In the genomic region with DNA sequence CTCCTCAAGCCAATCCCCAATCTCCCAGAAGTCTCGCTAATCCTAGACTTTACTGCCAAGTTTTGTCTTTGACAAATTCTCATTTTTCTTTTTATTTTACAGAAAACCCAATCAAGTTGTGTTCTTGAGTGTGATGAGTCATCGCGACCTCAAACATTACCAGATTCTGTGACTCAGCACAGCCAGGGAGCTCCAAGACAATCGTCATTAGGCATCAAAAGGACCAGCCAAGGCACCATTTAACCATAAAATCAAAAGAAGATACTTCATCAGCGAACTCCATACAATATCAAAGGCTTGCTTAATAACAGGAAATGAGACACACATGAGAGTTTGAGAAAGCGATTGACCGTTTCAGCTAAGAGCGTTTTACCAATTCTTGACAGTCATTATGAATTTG, we compare ENCODE assay signal across 9 cellular contexts.
DNase-seq lines count a peak whose midpoint lies in the region; ATAC-seq and TF ChIP-seq lines count a peak whose summit lies in the region.
"Had no signal": no experiment of that assay in that cellular context is flagged by ENCODE, and none has a peak within 500 bp of the region (broad histone marks: within the 10 kb centered on the region; RNA-seq: fewer than 3 reads in every experiment).

No MANE protein-coding gene starts in this region.

- no peak for ATAC-seq in GM18867 (IDR thresholded peaks at IDR 0.05; ENCODE audit: unreplicated experiment)

- TF ChIP-seq CTCF in retinal pigment epithelial cell (conservative IDR thresholded peaks at IDR 0.05; ENCODE audit: low read depth, low read length): no peak

- DNase-seq in ELR (ENCODE audit: low read depth) (peak; percentile 97), OCI-M1 (lab: John Stamatoyannopoulos, UW) (peak; percentile 4), dermis blood vessel endothelial cell (peak; percentile 14), retinal pigment epithelial cell (ENCODE audit: low read depth) (peak; percentile 48), SKM-1 (lab: John Stamatoyannopoulos, UW; ENCODE audit: unreplicated experiment) (no peak), anterior cingulate cortex (lab: John Stamatoyannopoulos, UW) (no peak)
- DNase-seq: NCI-H446, SHP77 treated with DMSO at 0.1 percent for 48 hours had no signal

- H3K4me3 ChIP-seq in retinal pigment epithelial cell (ENCODE audit: low read length): no peak overlapping the region

Comparison
In these comparisons a context has a peak if more than half of its experiments do, and no peak if none do; other contexts are left out.
1. DNase-seq: peak in ELR (single experiment), OCI-M1 (single experiment), dermis blood vessel endothelial cell (single experiment) and retinal pigment epithelial cell (single experiment); none in SKM-1 (single experiment) and anterior cingulate cortex (0 of 58).